19 cellular contexts compared by ENCODE assay signal in genomic region chr6:157244780-157245179, GRCh38.
DNase-seq lines count a peak whose midpoint lies in the region; ATAC-seq and TF ChIP-seq lines count a peak whose summit lies in the region.
"Had no signal": no experiment of that assay in that cellular context is flagged by ENCODE, and none has a peak within 500 bp of the region (broad histone marks: within the 10 kb centered on the region; RNA-seq: fewer than 3 reads in every experiment).

No MANE protein-coding gene starts in this region.

- H3K27ac ChIP-seq in heart right ventricle (peak overlapping the region; percentile 27 to 84 (median 67)), ascending aorta (peak overlapping the region; percentile 92 to 96), uterus (peak overlapping the region; percentile 59 to 79), tibial nerve (no peak overlapping the region)

- peaks cover 0 to 19% (median 0%) of the 10 kb centered on the region in 11 donors for H3K9me3 ChIP-seq in heart right ventricle
- H3K9me3 ChIP-seq in ascending aorta: no peaks in the 10 kb centered on the region
- H3K9me3 ChIP-seq in uterus: no peaks in the 10 kb centered on the region
- peaks cover 0 to 10% (median 0%) of the 10 kb centered on the region in 4 donors for H3K9me3 ChIP-seq in tibial nerve
- H3K9me3 ChIP-seq in T-helper 17 cell (ENCODE audit: control insufficient read depth, low read length, poor library complexity, severe bottlenecking): no peaks in the 10 kb centered on the region

- no peak for TF ChIP-seq CTCF in heart right ventricle (IDR thresholded peaks at IDR 0.05)
- no peak for TF ChIP-seq CTCF in ascending aorta (IDR thresholded peaks at IDR 0.05)
- TF ChIP-seq CTCF in nephron (IDR thresholded peaks at IDR 0.05; ENCODE audit: unreplicated experiment in 3 of 3): no peak
- TF ChIP-seq CTCF in uterus (IDR thresholded peaks at IDR 0.05): no peak
- TF ChIP-seq CTCF in tibial nerve (IDR thresholded peaks at IDR 0.05): no peak

- ATAC-seq in heart right ventricle (peak in 1 of 8 donors; percentile 11), Right ventricle myocardium inferior (no peak), GM21390 (IDR thresholded peaks at IDR 0.05; ENCODE audit: unreplicated experiment) (no peak), T-helper 17 cell (no peak)
- ATAC-seq: CD8-positive, alpha-beta T cell had no signal

- H3K27ac Mint-ChIP-seq in nephron (peak overlapping the region; percentile 37 to 90 (median 85)), T-helper 17 cell (no peak overlapping the region)
- H3K27ac Mint-ChIP-seq: activated naive CD8-positive, alpha-beta T cell treated with anti-CD3 and anti-CD28 coated beads for 36 hours; CD8-positive, alpha-beta T cell had no signal

- H3K4me3 ChIP-seq in heart right ventricle (no peak overlapping the region), ascending aorta (no peak overlapping the region), uterus (no peak overlapping the region), tibial nerve (no peak overlapping the region)

- TF ChIP-seq POLR2A in uterus (IDR thresholded peaks at IDR 0.05): no peak
- TF ChIP-seq POLR2A in tibial nerve (IDR thresholded peaks at IDR 0.05): no peak

- H3K36me3 Mint-ChIP-seq in nephron (ENCODE audit: low read depth) (peaks cover 3% of the 10 kb centered on the region), T-helper 17 cell (ENCODE audit: low read depth) (no peaks in the 10 kb centered on the region)
- H3K36me3 Mint-ChIP-seq: activated naive CD8-positive, alpha-beta T cell treated with anti-CD3 and anti-CD28 coated beads for 36 hours; CD8-positive, alpha-beta T cell had no signal

- H3K36me3 ChIP-seq in heart right ventricle (no peaks in the 10 kb centered on the region), ascending aorta (no peaks in the 10 kb centered on the region), uterus (no peaks in the 10 kb centered on the region), tibial nerve (no peaks in the 10 kb centered on the region)

- H3K4me1 ChIP-seq in heart right ventricle: peaks cover 3 to 44% (median 27%) of the 10 kb centered on the region in 9 donors
- peaks cover 20 to 56% of the 10 kb centered on the region in 2 donors for H3K4me1 ChIP-seq in ascending aorta
- H3K4me1 ChIP-seq in uterus: peaks cover 0 to 11% of the 10 kb centered on the region in 2 donors
- peaks cover 0 to 29% (median 8%) of the 10 kb centered on the region in 4 donors for H3K4me1 ChIP-seq in tibial nerve

- no peaks in the 10 kb centered on the region for H3K27me3 ChIP-seq in heart right ventricle
- no peaks in the 10 kb centered on the region for H3K27me3 ChIP-seq in ascending aorta
- no peaks in the 10 kb centered on the region for H3K27me3 ChIP-seq in uterus
- H3K27me3 ChIP-seq in tibial nerve: no peaks in the 10 kb centered on the region

- no peak overlapping the region for H3K4me3 Mint-ChIP-seq in nephron
- H3K4me3 Mint-ChIP-seq in T-helper 17 cell: no peak overlapping the region
- H3K4me3 Mint-ChIP-seq: activated naive CD8-positive, alpha-beta T cell treated with anti-CD3 and anti-CD28 coated beads for 36 hours; CD8-positive, alpha-beta T cell; neural crest cell had no signal

- DNase-seq in heart right ventricle (no peak), Right ventricle myocardium inferior (ENCODE audit: missing footprints) (no peak), ascending aorta (ENCODE audit: low spot score in 2 of 2) (no peak), uterus (no peak), tibial nerve (ENCODE audit: low spot score in 2 of 2) (no peak), T-helper 17 cell (no peak)
- DNase-seq: activated CD4-positive, alpha-beta T cell treated with anti-CD3 and anti-CD28 coated beads for 4 hours; activated naive CD8-positive, alpha-beta T cell treated with anti-CD3 and anti-CD28 coated beads for 36 hours; activated T-cell treated with anti-CD3 and anti-CD28 coated beads for 4 hours; AML-193; CD8-positive, alpha-beta T cell; GOT3; mammary epithelial cell; NCI-H1092 treated with DMSO at 0.1 percent for 48 hours; NCI-H187 treated with DMSO at 0.1 percent for 48 hours; stimulated activated naive CD4-positive, alpha-beta T cell treated with Interleukin-2 at 50 U/mL for 16 hours had no signal

- 73 to 74% methylated on average over 4 of the region's 4 CpGs for WGBS in heart right ventricle, 2 donors
- 79 to 84% methylated on average over 4 of the region's 4 CpGs for WGBS in tibial nerve, 2 donors

- peaks cover 7% of the 10 kb centered on the region for H3K9me3 Mint-ChIP-seq in nephron

- peaks cover 29% of the 10 kb centered on the region for H3K27me3 Mint-ChIP-seq in nephron (ENCODE audit: low read depth)
- H3K27me3 Mint-ChIP-seq in T-helper 17 cell: peaks cover 4% of the 10 kb centered on the region
- H3K27me3 Mint-ChIP-seq: activated naive CD8-positive, alpha-beta T cell treated with anti-CD3 and anti-CD28 coated beads for 36 hours had no signal

- TF ChIP-seq EP300 in tibial nerve (IDR thresholded peaks at IDR 0.05): no peak

- intact Hi-C loops in heart right ventricle (cut with DNase I): no loop called here
- intact Hi-C loops in Right ventricle myocardium inferior (cut with DNase I): no loop called here
- intact Hi-C loops in ascending aorta (cut with DNase I): loop anchor here (5.0 kb wide), 1 partner anchor 222 kb away; no protein-coding TSS in a partner anchor
- intact Hi-C loops in uterus (cut with DNase I; ENCODE audit: low total_unique reads): no loop called here

- H3K4me1 Mint-ChIP-seq in nephron: peaks cover 47% of the 10 kb centered on the region
- H3K4me1 Mint-ChIP-seq in T-helper 17 cell: peaks cover 5% of the 10 kb centered on the region
- H3K4me1 Mint-ChIP-seq: activated naive CD8-positive, alpha-beta T cell treated with anti-CD3 and anti-CD28 coated beads for 36 hours had no signal

Comparison
In these comparisons a context has a peak if more than half of its experiments do, and no peak if none do; other contexts are left out.
1. H3K27ac ChIP-seq: peak in heart right ventricle (10 of 10), ascending aorta (2 of 2) and uterus (2 of 2); none in tibial nerve (0 of 4).